Comparison of ENCODE assay signal across 1 cellular context in the genomic region with DNA sequence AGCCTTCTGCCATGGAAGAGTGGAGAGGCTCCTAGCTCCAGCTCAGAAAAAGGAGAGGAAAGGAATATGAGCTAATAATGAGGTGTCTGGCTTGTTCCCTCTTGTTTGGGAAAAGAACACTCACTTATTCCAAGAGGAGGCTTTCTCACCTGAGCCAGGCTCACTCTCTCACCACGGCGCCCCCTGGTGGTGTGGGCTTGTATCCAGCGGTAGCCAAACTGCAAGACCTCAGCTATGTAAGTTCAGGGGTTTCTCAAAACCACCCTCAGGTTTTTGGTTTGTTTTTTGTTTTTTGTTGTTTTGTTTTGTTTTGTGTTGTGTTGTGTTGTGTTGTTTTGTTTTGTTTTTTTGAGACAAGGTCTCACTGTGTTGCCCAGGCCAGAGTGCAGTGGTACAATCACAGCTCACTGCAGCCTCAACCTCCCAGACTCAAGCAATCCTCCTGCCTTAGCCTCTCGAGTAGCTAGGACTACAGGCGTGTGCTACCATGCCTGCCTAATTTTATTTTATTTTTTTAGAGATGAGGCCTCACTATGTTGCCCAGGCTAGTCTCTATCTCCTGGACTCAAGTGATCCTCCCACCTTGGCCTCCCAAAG.
A peak's percentile ranks its signal among the peaks of the same experiment; 100 is the strongest.
TF ChIP-seq lines count a peak whose summit lies in the region.

No MANE protein-coding gene starts in this region.

TF ChIP-seq in H1, 55 proteins besides CTCF, POLR2A, EP300 and RAD21 (continued from another document):
- TF ChIP-seq, protein P1, sequence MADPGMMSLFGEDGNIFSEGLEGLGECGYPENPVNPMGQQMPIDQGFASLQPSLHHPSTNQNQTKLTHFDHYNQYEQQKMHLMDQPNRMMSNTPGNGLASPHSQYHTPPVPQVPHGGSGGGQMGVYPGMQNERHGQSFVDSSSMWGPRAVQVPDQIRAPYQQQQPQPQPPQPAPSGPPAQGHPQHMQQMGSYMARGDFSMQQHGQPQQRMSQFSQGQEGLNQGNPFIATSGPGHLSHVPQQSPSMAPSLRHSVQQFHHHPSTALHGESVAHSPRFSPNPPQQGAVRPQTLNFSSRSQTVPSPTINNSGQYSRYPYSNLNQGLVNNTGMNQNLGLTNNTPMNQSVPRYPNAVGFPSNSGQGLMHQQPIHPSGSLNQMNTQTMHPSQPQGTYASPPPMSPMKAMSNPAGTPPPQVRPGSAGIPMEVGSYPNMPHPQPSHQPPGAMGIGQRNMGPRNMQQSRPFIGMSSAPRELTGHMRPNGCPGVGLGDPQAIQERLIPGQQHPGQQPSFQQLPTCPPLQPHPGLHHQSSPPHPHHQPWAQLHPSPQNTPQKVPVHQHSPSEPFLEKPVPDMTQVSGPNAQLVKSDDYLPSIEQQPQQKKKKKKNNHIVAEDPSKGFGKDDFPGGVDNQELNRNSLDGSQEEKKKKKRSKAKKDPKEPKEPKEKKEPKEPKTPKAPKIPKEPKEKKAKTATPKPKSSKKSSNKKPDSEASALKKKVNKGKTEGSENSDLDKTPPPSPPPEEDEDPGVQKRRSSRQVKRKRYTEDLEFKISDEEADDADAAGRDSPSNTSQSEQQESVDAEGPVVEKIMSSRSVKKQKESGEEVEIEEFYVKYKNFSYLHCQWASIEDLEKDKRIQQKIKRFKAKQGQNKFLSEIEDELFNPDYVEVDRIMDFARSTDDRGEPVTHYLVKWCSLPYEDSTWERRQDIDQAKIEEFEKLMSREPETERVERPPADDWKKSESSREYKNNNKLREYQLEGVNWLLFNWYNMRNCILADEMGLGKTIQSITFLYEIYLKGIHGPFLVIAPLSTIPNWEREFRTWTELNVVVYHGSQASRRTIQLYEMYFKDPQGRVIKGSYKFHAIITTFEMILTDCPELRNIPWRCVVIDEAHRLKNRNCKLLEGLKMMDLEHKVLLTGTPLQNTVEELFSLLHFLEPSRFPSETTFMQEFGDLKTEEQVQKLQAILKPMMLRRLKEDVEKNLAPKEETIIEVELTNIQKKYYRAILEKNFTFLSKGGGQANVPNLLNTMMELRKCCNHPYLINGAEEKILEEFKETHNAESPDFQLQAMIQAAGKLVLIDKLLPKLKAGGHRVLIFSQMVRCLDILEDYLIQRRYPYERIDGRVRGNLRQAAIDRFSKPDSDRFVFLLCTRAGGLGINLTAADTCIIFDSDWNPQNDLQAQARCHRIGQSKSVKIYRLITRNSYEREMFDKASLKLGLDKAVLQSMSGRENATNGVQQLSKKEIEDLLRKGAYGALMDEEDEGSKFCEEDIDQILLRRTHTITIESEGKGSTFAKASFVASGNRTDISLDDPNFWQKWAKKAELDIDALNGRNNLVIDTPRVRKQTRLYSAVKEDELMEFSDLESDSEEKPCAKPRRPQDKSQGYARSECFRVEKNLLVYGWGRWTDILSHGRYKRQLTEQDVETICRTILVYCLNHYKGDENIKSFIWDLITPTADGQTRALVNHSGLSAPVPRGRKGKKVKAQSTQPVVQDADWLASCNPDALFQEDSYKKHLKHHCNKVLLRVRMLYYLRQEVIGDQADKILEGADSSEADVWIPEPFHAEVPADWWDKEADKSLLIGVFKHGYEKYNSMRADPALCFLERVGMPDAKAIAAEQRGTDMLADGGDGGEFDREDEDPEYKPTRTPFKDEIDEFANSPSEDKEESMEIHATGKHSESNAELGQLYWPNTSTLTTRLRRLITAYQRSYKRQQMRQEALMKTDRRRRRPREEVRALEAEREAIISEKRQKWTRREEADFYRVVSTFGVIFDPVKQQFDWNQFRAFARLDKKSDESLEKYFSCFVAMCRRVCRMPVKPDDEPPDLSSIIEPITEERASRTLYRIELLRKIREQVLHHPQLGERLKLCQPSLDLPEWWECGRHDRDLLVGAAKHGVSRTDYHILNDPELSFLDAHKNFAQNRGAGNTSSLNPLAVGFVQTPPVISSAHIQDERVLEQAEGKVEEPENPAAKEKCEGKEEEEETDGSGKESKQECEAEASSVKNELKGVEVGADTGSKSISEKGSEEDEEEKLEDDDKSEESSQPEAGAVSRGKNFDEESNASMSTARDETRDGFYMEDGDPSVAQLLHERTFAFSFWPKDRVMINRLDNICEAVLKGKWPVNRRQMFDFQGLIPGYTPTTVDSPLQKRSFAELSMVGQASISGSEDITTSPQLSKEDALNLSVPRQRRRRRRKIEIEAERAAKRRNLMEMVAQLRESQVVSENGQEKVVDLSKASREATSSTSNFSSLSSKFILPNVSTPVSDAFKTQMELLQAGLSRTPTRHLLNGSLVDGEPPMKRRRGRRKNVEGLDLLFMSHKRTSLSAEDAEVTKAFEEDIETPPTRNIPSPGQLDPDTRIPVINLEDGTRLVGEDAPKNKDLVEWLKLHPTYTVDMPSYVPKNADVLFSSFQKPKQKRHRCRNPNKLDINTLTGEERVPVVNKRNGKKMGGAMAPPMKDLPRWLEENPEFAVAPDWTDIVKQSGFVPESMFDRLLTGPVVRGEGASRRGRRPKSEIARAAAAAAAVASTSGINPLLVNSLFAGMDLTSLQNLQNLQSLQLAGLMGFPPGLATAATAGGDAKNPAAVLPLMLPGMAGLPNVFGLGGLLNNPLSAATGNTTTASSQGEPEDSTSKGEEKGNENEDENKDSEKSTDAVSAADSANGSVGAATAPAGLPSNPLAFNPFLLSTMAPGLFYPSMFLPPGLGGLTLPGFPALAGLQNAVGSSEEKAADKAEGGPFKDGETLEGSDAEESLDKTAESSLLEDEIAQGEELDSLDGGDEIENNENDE (IDR thresholded peaks at IDR 0.05; ENCODE audit: insufficient replicate concordance, low read length): no peak
- TF ChIP-seq HDAC2 (IDR thresholded peaks at IDR 0.05; ENCODE audit: borderline replicate concordance in 1 of 2, low read depth in 2 of 2, low read length in 2 of 2) (peak in 1 of 2 experiments; percentile 66; a peak in 1 of 4 replicates), POU5F1 (IDR thresholded peaks at IDR 0.05; ENCODE audit: low read depth, low read length) (no peak), SP2 (IDR thresholded peaks at IDR 0.05; ENCODE audit: low read length) (no peak), CEBPB (IDR thresholded peaks at IDR 0.05; ENCODE audit: low read depth, low read length) (no peak), TEAD4 (IDR thresholded peaks at IDR 0.05; ENCODE audit: low read depth, low read length) (no peak), RBBP5 (IDR thresholded peaks at IDR 0.05; ENCODE audit: borderline replicate concordance, low read depth, low read length) (no peak), SAP30 (IDR thresholded peaks at IDR 0.05; ENCODE audit: insufficient read depth, insufficient replicate concordance, low read length) (no peak), KDM5A (IDR thresholded peaks at IDR 0.05; ENCODE audit: low read length) (no peak), BCL11A (IDR thresholded peaks at IDR 0.05; ENCODE audit: low read depth in 2 of 2, low read length in 2 of 2) (no peak), CTBP2 (IDR thresholded peaks at IDR 0.05; ENCODE audit: borderline replicate concordance, insufficient read depth, insufficient read length, low read length) (no peak), KDM1A (IDR thresholded peaks at IDR 0.05; ENCODE audit: borderline replicate concordance, low read length) (no peak)
